In the genomic region with DNA sequence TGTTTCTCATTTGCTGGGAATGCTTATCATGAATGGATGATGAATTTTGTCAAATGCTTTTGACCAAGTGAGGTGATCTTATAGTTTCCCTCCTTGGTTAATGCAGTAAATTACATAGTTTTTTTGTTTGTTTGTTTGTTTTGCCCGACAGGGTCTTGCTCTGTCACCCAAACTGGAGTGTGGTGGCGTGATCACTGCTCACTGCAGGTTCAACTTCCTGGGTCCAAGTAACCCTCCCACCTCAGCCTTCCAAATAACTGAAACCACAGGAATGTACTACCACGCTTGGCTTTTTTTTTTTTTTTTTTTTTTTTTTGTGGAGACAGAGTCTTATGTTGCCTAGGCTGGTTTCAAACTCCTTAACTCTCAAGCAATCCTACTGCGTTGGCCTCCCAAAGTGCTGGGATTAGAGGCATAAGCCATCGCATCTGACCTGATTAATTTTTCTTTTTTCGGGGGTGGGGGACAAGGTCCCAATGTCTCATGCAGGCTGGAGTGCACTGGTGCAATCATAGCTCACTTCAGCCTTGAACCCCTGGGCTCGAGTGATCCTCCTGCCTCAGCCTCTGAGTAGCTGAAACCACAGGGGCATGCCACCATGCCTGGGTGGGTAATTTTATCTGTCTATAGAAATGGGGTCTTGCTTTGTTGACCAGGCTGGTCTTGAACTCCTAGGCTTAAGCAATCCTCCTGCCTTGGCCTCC, we compare ENCODE assay signal across 1 cellular context.
TF ChIP-seq lines count a peak whose summit lies in the region.

No MANE protein-coding gene starts in this region.

TF ChIP-seq in HepG2, 621 proteins besides CTCF, POLR2A, EP300 and RAD21 (continued from another document):
- TF ChIP-seq ZNF644 (CRISPR knock-in tag; IDR thresholded peaks at IDR 0.05; ENCODE audit: low read depth) (no peak), FOXP1 (IDR thresholded peaks at IDR 0.05) (no peak), FOXP1 (CRISPR knock-in tag; IDR thresholded peaks at IDR 0.05) (peak; percentile 33; the same call in 1 of the 2 replicates), MAF1 (CRISPR knock-in tag; IDR thresholded peaks at IDR 0.05; ENCODE audit: borderline replicate concordance) (no peak)
- TF ChIP-seq, protein P1, sequence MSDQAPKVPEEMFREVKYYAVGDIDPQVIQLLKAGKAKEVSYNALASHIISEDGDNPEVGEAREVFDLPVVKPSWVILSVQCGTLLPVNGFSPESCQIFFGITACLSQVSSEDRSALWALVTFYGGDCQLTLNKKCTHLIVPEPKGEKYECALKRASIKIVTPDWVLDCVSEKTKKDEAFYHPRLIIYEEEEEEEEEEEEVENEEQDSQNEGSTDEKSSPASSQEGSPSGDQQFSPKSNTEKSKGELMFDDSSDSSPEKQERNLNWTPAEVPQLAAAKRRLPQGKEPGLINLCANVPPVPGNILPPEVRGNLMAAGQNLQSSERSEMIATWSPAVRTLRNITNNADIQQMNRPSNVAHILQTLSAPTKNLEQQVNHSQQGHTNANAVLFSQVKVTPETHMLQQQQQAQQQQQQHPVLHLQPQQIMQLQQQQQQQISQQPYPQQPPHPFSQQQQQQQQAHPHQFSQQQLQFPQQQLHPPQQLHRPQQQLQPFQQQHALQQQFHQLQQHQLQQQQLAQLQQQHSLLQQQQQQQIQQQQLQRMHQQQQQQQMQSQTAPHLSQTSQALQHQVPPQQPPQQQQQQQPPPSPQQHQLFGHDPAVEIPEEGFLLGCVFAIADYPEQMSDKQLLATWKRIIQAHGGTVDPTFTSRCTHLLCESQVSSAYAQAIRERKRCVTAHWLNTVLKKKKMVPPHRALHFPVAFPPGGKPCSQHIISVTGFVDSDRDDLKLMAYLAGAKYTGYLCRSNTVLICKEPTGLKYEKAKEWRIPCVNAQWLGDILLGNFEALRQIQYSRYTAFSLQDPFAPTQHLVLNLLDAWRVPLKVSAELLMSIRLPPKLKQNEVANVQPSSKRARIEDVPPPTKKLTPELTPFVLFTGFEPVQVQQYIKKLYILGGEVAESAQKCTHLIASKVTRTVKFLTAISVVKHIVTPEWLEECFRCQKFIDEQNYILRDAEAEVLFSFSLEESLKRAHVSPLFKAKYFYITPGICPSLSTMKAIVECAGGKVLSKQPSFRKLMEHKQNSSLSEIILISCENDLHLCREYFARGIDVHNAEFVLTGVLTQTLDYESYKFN (CRISPR knock-in tag; conservative IDR thresholded peaks at IDR 0.05), result 0 out of 2 replicates have a peak, but pooled peaks have one; percentile 18
- TF ChIP-seq, protein P2, sequence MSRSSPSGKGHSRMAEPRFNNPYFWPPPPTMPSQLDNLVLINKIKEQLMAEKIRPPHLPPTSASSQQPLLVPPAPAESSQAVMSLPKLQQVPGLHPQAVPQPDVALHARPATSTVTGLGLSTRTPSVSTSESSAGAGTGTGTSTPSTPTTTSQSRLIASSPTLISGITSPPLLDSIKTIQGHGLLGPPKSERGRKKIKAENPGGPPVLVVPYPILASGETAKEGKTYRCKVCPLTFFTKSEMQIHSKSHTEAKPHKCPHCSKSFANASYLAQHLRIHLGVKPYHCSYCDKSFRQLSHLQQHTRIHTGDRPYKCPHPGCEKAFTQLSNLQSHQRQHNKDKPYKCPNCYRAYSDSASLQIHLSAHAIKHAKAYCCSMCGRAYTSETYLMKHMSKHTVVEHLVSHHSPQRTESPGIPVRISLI (CRISPR knock-in tag; IDR thresholded peaks at IDR 0.05; ENCODE audit: borderline replicate concordance), result peak; percentile 85
- TF ChIP-seq, protein P3, sequence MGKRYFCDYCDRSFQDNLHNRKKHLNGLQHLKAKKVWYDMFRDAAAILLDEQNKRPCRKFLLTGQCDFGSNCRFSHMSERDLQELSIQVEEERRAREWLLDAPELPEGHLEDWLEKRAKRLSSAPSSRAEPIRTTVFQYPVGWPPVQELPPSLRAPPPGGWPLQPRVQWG (CRISPR knock-in tag; IDR thresholded peaks at IDR 0.05; ENCODE audit: borderline replicate concordance, low read depth), result no peak
- TF ChIP-seq, protein P4, sequence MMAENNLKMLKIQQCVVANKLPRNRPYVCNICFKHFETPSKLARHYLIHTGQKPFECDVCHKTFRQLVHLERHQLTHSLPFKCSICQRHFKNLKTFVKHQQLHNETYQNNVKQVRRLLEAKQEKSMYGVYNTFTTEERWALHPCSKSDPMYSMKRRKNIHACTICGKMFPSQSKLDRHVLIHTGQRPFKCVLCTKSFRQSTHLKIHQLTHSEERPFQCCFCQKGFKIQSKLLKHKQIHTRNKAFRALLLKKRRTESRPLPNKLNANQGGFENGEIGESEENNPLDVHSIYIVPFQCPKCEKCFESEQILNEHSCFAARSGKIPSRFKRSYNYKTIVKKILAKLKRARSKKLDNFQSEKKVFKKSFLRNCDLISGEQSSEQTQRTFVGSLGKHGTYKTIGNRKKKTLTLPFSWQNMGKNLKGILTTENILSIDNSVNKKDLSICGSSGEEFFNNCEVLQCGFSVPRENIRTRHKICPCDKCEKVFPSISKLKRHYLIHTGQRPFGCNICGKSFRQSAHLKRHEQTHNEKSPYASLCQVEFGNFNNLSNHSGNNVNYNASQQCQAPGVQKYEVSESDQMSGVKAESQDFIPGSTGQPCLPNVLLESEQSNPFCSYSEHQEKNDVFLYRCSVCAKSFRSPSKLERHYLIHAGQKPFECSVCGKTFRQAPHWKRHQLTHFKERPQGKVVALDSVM (CRISPR knock-in tag; IDR thresholded peaks at IDR 0.05), result peak; percentile 61
- TF ChIP-seq, protein P5, sequence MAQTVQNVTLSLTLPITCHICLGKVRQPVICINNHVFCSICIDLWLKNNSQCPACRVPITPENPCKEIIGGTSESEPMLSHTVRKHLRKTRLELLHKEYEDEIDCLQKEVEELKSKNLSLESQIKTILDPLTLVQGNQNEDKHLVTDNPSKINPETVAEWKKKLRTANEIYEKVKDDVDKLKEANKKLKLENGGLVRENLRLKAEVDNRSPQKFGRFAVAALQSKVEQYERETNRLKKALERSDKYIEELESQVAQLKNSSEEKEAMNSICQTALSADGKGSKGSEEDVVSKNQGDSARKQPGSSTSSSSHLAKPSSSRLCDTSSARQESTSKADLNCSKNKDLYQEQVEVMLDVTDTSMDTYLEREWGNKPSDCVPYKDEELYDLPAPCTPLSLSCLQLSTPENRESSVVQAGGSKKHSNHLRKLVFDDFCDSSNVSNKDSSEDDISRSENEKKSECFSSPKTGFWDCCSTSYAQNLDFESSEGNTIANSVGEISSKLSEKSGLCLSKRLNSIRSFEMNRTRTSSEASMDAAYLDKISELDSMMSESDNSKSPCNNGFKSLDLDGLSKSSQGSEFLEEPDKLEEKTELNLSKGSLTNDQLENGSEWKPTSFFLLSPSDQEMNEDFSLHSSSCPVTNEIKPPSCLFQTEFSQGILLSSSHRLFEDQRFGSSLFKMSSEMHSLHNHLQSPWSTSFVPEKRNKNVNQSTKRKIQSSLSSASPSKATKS (CRISPR knock-in tag; IDR thresholded peaks at IDR 0.05), result no peak
